19 cellular contexts compared by ENCODE assay signal in genomic region chr2:18833941-18834340, GRCh38.
"Had no signal": no experiment of that assay in that cellular context is flagged by ENCODE, and none has a peak within 500 bp of the region (broad histone marks: within the 10 kb centered on the region; RNA-seq: fewer than 3 reads in every experiment).

No MANE protein-coding gene starts in this region.

- ATAC-seq: activated naive CD8-positive, alpha-beta T cell treated with anti-CD3 and anti-CD28 coated beads, Interleukin-2, amount 50 U/mL, for 24 hours; stimulated activated naive CD8-positive, alpha-beta T cell treated with anti-CD3 and anti-CD28 coated beads, Interleukin-15, Interleukin-2, amounts not matched to agents 100 U/mL and 50 U/mL, for 24 hours had no signal

- H3K4me3 ChIP-seq: gastrocnemius medialis, tibial artery had no signal

- H3K27ac ChIP-seq: neutrophil, parathyroid adenoma, tibial artery had no signal

- H3K9me3 ChIP-seq: gastrocnemius medialis, neutrophil, tibial artery had no signal

- DNase-seq: activated CD4-positive, alpha-beta memory T cell treated with anti-CD3 and anti-CD28 coated beads, Interleukin-2, amount 10 ng/mL, durations not matched to agents 7 days and 5 days; activated CD4-positive, alpha-beta T cell treated with anti-CD3 and anti-CD28 coated beads, Interleukin-2, amount 10 ng/mL, durations not matched to agents 24 days and 14 days; activated gamma-delta T cell; activated naive CD4-positive, alpha-beta T cell treated with anti-CD3 and anti-CD28 coated beads, Interleukin-2, amount 50 U/mL, for 16 hours; activated naive CD8-positive, alpha-beta T cell treated with anti-CD3 and anti-CD28 coated beads, Interleukin-2, amount 50 U/mL, for 24 hours; activated T-cell treated with anti-CD3 and anti-CD28 coated beads for 4 hours; anterior cingulate cortex; cortex of kidney; endodermal cell; gastrocnemius medialis; hippocampal formation; left ventricle myocardium superior; right cardiac atrium; stimulated activated CD4-positive, alpha-beta T cell treated with anti-CD3 and anti-CD28 coated beads, Interleukin-12 subunit alpha, Interleukin-12 subunit beta, amount 100 ng/mL, for 4 hours; stimulated activated CD4-positive, alpha-beta T cell treated with anti-CD3 and anti-CD28 coated beads, Interleukin-4, amount 100 ng/mL, for 4 hours; stimulated activated naive CD8-positive, alpha-beta T cell treated with anti-CD3 and anti-CD28 coated beads, Interleukin-15, Interleukin-2, amounts not matched to agents 100 U/mL and 50 U/mL, for 24 hours; tibial artery had no signal

- H3K36me3 ChIP-seq: gastrocnemius medialis, neutrophil, tibial artery had no signal

- H3K27me3 ChIP-seq: gastrocnemius medialis, neutrophil, tibial artery had no signal
